In the genomic region with DNA sequence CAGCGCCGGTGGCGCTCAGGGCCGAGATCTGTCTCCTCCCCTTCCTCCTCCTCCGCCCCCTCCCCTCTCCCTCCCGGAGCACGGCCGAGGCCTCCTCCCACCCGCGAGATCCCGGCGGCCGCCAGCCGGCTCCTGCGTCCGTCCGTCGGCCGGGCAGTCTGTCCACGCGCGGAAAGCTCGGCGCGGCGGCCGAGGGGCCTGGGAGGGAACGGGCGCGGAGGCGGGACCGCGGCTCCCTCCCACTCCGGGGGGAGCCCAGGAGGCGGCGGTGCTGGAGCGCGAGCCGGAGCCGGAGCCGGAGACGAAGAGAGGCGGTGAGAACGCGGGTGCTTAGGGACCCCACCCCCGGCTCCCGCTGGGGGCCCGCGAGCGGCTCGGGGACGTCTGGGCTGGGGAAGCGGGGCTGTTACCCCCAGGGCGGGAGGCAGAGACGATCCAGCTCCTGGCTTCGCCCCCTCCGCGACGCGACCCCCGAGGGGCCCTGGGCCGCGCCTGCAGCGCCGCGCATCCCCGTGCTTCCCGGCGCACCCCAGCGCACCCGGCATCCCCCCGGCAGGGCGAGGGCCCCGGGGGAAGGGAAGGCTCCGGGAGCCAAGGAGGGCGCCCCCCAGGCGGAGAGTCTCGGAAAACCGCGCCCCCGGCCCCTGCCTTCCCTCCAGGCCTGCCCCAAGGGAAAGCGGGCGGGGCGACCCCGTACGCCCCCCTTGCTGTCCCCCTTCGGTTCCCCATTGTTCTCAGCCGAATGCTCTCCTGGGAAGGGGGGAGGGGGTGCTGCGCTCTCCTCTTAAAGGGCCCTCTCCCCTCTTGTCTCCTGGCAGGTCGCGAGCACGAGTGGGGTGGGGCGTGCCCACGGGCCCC, we compare ENCODE assay signal across 8 cellular contexts. TPM values are rescaled to one million over a fixed set of nuclear protein-coding genes. Genes with fewer than 3 reads are reported as not detected.
DNase-seq lines count a peak whose midpoint lies in the region; ATAC-seq, FAIRE-seq and TF ChIP-seq lines count a peak whose summit lies in the region.

A gene (plus strand): TSS at position 100 of the 858 bp plus-strand sequence. CDS start 1,463 bp downstream, outside the sequence.

- H3K9me3 ChIP-seq in ES-I3 (ENCODE audit: control insufficient read depth, insufficient read depth, low read length) (no peaks in the 10 kb centered on the region; the same call in 1 of the 2 replicates), colonic mucosa (no peaks in the 10 kb centered on the region), mucosa of rectum (ENCODE audit: control insufficient read depth in 2 of 2, low read length in 2 of 2) (no peaks in the 10 kb centered on the region)

- H3K4me1 ChIP-seq in ES-I3 (ENCODE audit: insufficient read depth, low read length) (no peaks in the 10 kb centered on the region), colonic mucosa (no peaks in the 10 kb centered on the region), mucosa of rectum (ENCODE audit: control insufficient read depth in 2 of 2, insufficient read depth in 2 of 2, low read length in 2 of 2) (no peaks in the 10 kb centered on the region)

- H3K27ac ChIP-seq in colonic mucosa (no peak within 1 kb of the TSS), mucosa of rectum (ENCODE audit: low read depth in 2 of 2, low read length in 2 of 2) (no peak within 1 kb of the TSS), temporal lobe (ENCODE audit: low read depth, low read length) (peak within 1 kb of the TSS; percentile 36)

- ATAC-seq in HG02981 (IDR thresholded peaks at IDR 0.05; ENCODE audit: unreplicated experiment) = no peak
- no peak for ATAC-seq in GM21825 (IDR thresholded peaks at IDR 0.05; ENCODE audit: unreplicated experiment)

- H3K36me3 ChIP-seq in ES-I3 (ENCODE audit: insufficient read depth, low read length) = no peaks in the 10 kb centered on the region
- no peaks in the 10 kb centered on the region for H3K36me3 ChIP-seq in colonic mucosa
- H3K36me3 ChIP-seq in mucosa of rectum (ENCODE audit: control insufficient read depth in 2 of 2, insufficient read depth in 2 of 2, low read length in 2 of 2) = no peaks in the 10 kb centered on the region

- no peak for TF ChIP-seq POLR2A in GM12891 (IDR thresholded peaks at IDR 0.05; ENCODE audit: low read depth, low read length)

- DNase-seq in T-helper 22 cell (ENCODE audit: low read depth) (peak; percentile 11), colonic mucosa (no peak), GM12891 (ENCODE audit: insufficient read length, low spot score) (no peak)

- TF ChIP-seq CTCF in colonic mucosa (IDR thresholded peaks at IDR 0.05) = no peak

- H3K4me3 ChIP-seq in colonic mucosa (peak within 1 kb of the TSS; percentile 41), mucosa of rectum (ENCODE audit: low read length in 2 of 2) (peak within 1 kb of the TSS; percentile 43 to 44)

- H3K9ac ChIP-seq in ES-I3 (ENCODE audit: low read depth, low read length) = peak within 1 kb of the TSS; percentile 59
- H3K9ac ChIP-seq in colonic mucosa (ENCODE audit: low read depth in 2 of 2, low read length in 2 of 2) = peak within 1 kb of the TSS in 1 of 2 donors; percentile 66
- no peak within 1 kb of the TSS for H3K9ac ChIP-seq in mucosa of rectum (ENCODE audit: low read depth in 1 of 2, low read length in 2 of 2)

- no peak for FAIRE-seq in GM12891 (lab: Jason Lieb, UNC)

- H3K27me3 ChIP-seq in colonic mucosa (peaks cover 25% of the 10 kb centered on the region), mucosa of rectum (ENCODE audit: control insufficient read depth in 2 of 2, insufficient read depth in 2 of 2, low read length in 2 of 2) (peaks cover 14 to 21% of the 10 kb centered on the region in 2 donors)

- intact Hi-C loops in colonic mucosa (cut with DNase I) = no loop called here

TF ChIP-seq in GM12891, 5 proteins besides CTCF, POLR2A, EP300 and RAD21:
- no peak for TF ChIP-seq POLR2AphosphoS5 (IDR thresholded peaks at IDR 0.05; ENCODE audit: low read depth, low read length)

RNA-seq across cellular contexts. Expression of the gene that starts here (rescaled TPM):
- 1 to 10 TPM in 1 of 2 donors, under 1 TPM in 1; 0.82 to 1.3 TPM for total RNA-seq in colonic mucosa
- 34.9 TPM for total RNA-seq in temporal lobe
- 25.4 TPM for polyA plus RNA-seq in GM12891 (2012; ENCODE audit: low read depth, missing spikeins)

Comparison
In these comparisons a context has a peak if more than half of its experiments do, and no peak if none do; other contexts are left out.
1. RNA of the gene that starts here (total RNA-seq): 34.9 TPM in temporal lobe (single experiment); 0.82 to 1.3 TPM in colonic mucosa; every median in the first group is over 10 times any median in the second.